ENCODE assay signal across 10 cellular contexts in the genomic region with DNA sequence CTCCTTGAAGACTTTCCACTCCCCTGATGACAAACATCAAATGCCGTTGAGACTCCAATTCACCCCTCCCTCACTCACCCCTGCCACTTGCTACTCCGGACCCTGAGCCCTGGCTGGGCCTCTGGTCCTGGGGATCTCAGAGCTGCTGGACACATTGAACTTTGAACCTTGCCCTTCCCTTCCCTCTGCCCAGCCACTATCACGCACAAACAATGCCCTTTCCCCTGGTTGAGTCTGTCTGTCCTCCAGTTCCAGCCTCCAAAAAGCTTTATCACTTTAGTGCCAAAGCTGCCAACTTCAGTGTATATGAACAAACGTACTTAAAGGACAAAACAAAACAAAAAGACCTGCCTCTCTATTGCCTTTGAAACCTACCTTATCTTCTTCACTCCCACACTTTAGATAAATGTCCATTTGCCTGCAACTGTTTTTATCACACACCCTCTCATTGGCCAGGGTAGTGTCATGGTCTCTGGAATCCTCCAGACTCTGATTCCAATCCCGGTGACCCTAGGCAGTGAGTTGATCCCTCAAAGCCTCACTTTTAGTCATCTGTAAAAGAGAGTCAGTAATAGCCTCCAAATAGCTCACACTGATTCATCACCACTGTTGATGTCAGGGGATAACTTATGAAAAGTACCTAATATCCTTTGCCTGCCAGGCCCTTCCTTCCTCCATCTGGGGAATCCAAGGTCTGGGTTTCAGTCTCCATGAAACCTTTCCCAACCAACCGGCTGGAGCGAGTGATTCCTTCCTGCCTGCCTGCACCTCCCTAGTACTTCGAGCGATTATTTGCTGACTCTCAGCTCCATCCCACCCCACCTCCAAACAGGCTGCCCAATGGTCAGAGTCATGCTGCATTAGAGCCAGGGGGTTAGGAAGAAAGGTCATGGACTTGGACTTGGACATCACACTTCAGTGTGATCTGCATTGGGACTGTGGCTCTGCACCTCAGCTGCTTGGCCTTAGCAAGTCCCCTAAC. TPM values are rescaled to one million over a fixed set of nuclear protein-coding genes. Genes with fewer than 3 reads are reported as not detected.
A peak's percentile ranks its signal among the peaks of the same experiment; 100 is the strongest.
DNase-seq lines count a peak whose midpoint lies in the region; ATAC-seq lines count a peak whose summit lies in the region.
"Had no signal": no experiment of that assay in that cellular context is flagged by ENCODE, and none has a peak within 500 bp of the region (broad histone marks: within the 10 kb centered on the region; RNA-seq: fewer than 3 reads in every experiment).

No MANE protein-coding gene starts in this region.

- H3K4me1 ChIP-seq in CD4-positive, CD25-positive, alpha-beta regulatory T cell (ENCODE audit: control insufficient read depth, insufficient read depth, low read length, poor library complexity, severe bottlenecking) = peaks cover 23% of the 10 kb centered on the region

- H3K36me3 Mint-ChIP-seq in CD4-positive, CD25-positive, alpha-beta regulatory T cell = no peaks in the 10 kb centered on the region

- peak overlapping the region in 1 of 4 donors; percentile 86 for H3K4me3 Mint-ChIP-seq in CD4-positive, CD25-positive, alpha-beta regulatory T cell

- H3K4me3 ChIP-seq in CD4-positive, CD25-positive, alpha-beta regulatory T cell (ENCODE audit: low read depth, low read length) = no peak overlapping the region

- peaks cover 0 to 2% (median 0%) of the 10 kb centered on the region in 7 donors for H3K9me3 Mint-ChIP-seq in CD4-positive, CD25-positive, alpha-beta regulatory T cell

- H3K27ac ChIP-seq in CD4-positive, CD25-positive, alpha-beta regulatory T cell (ENCODE audit: insufficient read depth, low read length, poor library complexity, severe bottlenecking) = no peak overlapping the region

- no peaks in the 10 kb centered on the region for H3K36me3 ChIP-seq in CD4-positive, CD25-positive, alpha-beta regulatory T cell (ENCODE audit: control insufficient read depth, insufficient read depth, low read length)

- no peak for ATAC-seq in CD4-positive, CD25-positive, alpha-beta regulatory T cell (ENCODE audit: low read depth in 2 of 2)
- ATAC-seq in GM19467 (IDR thresholded peaks at IDR 0.05; ENCODE audit: unreplicated experiment) = no peak

- H3K27ac Mint-ChIP-seq in CD4-positive, CD25-positive, alpha-beta regulatory T cell = peak overlapping the region; percentile 7 to 29 (median 16)

- H3K4me1 Mint-ChIP-seq in CD4-positive, CD25-positive, alpha-beta regulatory T cell = peaks cover 4 to 40% (median 29%) of the 10 kb centered on the region in 4 donors

- no peak for DNase-seq in CD4-positive, CD25-positive, alpha-beta regulatory T cell
- DNase-seq in HuH-7 (ENCODE audit: low spot score) = peak; percentile 28
- peak; percentile 39 for DNase-seq in dermis blood vessel endothelial cell
- DNase-seq in myocyte (ENCODE audit: low read depth) = peak; percentile 17
- DNase-seq in stimulated activated CD4-positive, alpha-beta T cell treated with anti-CD3 and anti-CD28 coated beads, Interleukin-2, amount 100 ng/mL, for 48 hours = no peak
- DNase-seq in T-helper 9 cell = no peak
- DNase-seq: activated CD4-positive, alpha-beta T cell treated with anti-CD3 and anti-CD28 coated beads for 48 hours; DND-41; substantia nigra had no signal

- no peaks in the 10 kb centered on the region for H3K27me3 ChIP-seq in CD4-positive, CD25-positive, alpha-beta regulatory T cell (ENCODE audit: control insufficient read depth, insufficient read depth, low read length)

- H3K9me3 ChIP-seq in CD4-positive, CD25-positive, alpha-beta regulatory T cell (ENCODE audit: control insufficient read depth in 2 of 2, low read length in 2 of 2) = no peaks in the 10 kb centered on the region

- peaks cover 10% of the 10 kb centered on the region for H3K27me3 Mint-ChIP-seq in CD4-positive, CD25-positive, alpha-beta regulatory T cell

RNA-seq across cellular contexts. Expression of a gene that starts 15.9 kb away (rescaled TPM):
- 1.1 TPM for total RNA-seq in CD4-positive, CD25-positive, alpha-beta regulatory T cell
- polyA plus RNA-seq in CD4-positive, CD25-positive, alpha-beta regulatory T cell = not detected
- 2.0 and 11.4 TPM in 2 replicates for total RNA-seq in dermis blood vessel endothelial cell
- 8.9 and 9.7 TPM in 2 replicates for total RNA-seq in myocyte
- polyA plus RNA-seq in myocyte (2012) = 4.7 TPM

Comparison
In these comparisons a context has a peak if more than half of its experiments do, and no peak if none do; other contexts are left out.
1. DNase-seq: peak in HuH-7 (single experiment), dermis blood vessel endothelial cell (single experiment) and myocyte (single experiment); none in CD4-positive, CD25-positive, alpha-beta regulatory T cell (0 of 3), stimulated activated CD4-positive, alpha-beta T cell treated with anti-CD3 and anti-CD28 coated beads, Interleukin-2, amount 100 ng/mL, for 48 hours (0 of 2) and T-helper 9 cell (single experiment).